In genomic region chr4:110361921-110362320, GRCh38 we compare ENCODE assay signal across 1 cellular context.
TF ChIP-seq lines count a peak whose summit lies in the region.

No MANE protein-coding gene starts in this region.

TF ChIP-seq in SK-N-SH treated with all-trans-retinoic acid at 6 μM for 48 hours, 23 proteins besides CTCF, POLR2A, EP300 and RAD21 (continued from another document):
- TF ChIP-seq CREB5 (CRISPR knock-in tag; IDR thresholded peaks at IDR 0.05; ENCODE audit: low read depth): no peak
- TF ChIP-seq PATZ1 (CRISPR knock-in tag; IDR thresholded peaks at IDR 0.05; ENCODE audit: borderline replicate concordance): no peak
- TF ChIP-seq ZFP3 (CRISPR knock-in tag; IDR thresholded peaks at IDR 0.05): no peak
